Comparison of ENCODE assay signal across 8 cellular contexts in genomic region chr6:129709451-129709908, GRCh38. TPM values are rescaled to one million over a fixed set of nuclear protein-coding genes. Genes with fewer than 3 reads are reported as not detected.
DNase-seq lines count a peak whose midpoint lies in the region; ATAC-seq and TF ChIP-seq lines count a peak whose summit lies in the region.

No MANE protein-coding gene starts in this region.

- H3K4me3 Mint-ChIP-seq in T-cell (peak overlapping the region; percentile 82 to 91 (median 87)), neural crest cell (peak overlapping the region; percentile 94)

- H3K36me3 Mint-ChIP-seq in T-cell (no peaks in the 10 kb centered on the region), neural crest cell (ENCODE audit: low read depth) (no peaks in the 10 kb centered on the region)

- peaks cover 33 to 42% (median 34%) of the 10 kb centered on the region in 3 donors for H3K4me1 Mint-ChIP-seq in T-cell
- H3K4me1 Mint-ChIP-seq in neural crest cell = peaks cover 35% of the 10 kb centered on the region

- ATAC-seq in GM18858 (IDR thresholded peaks at IDR 0.05; ENCODE audit: unreplicated experiment) (peak; percentile 23), HG03095 (IDR thresholded peaks at IDR 0.05; ENCODE audit: unreplicated experiment) (peak; percentile 40), T-cell (replicated peaks in 1 of 4) (peak; percentile 43 to 53 (median 50))

- H3K9me3 Mint-ChIP-seq in T-cell (no peaks in the 10 kb centered on the region), neural crest cell (no peaks in the 10 kb centered on the region)

- CTCF ChIA-PET in T-cell (lab: Charles Lee) = interaction anchor here (0.6 to 2.2 kb wide), 11 partner anchors 10 to 134 kb away, joined by 3 to 10 read pairs (median 4); no protein-coding TSS in a partner anchor

- DNase-seq in A172 (ENCODE audit: low spot score) (peak; percentile 37), T-cell (peak in 1 of 34 experiments; percentile 2), fibroblast of peridontal ligament (ENCODE audit: extremely low read depth) (peak; percentile 84), neural crest cell (ENCODE audit: low read depth, low spot score) (no peak), islet precursor cell (no peak), NCI-H1417 treated with DMSO at 0.1 percent for 48 hours (lab: John Stamatoyannopoulos, UW) (no peak)

- H3K27me3 Mint-ChIP-seq in T-cell = peaks cover 0 to 3% of the 10 kb centered on the region in 2 donors
- H3K27me3 Mint-ChIP-seq in neural crest cell (ENCODE audit: low read depth) = no peaks in the 10 kb centered on the region

- TF ChIP-seq CTCF in neural crest cell (conservative IDR thresholded peaks at IDR 0.05) = no peak

- POLR2A ChIA-PET in T-cell (lab: Charles Lee) = interaction anchor here in 1 of 2 donors (0.6 to 0.7 kb wide), 2 partner anchors 9 to 26 kb away, joined by 3 to 4 read pairs; no protein-coding TSS in a partner anchor

- peak overlapping the region; percentile 86 to 89 for H3K27ac Mint-ChIP-seq in T-cell
- peak overlapping the region; percentile 90 for H3K27ac Mint-ChIP-seq in neural crest cell (ENCODE audit: unreplicated experiment)

RNA-seq across cellular contexts. Expression of gene ARHGAP18, which starts 0.5 kb away (rescaled TPM):
- 112 and 140 TPM in 2 replicates for total RNA-seq in A172 (2014; rRNA removed; shearing (Covaris generic))
- 1 to 10 TPM; 3.6 to 4.3 (median 4.0) TPM for total RNA-seq in T-cell
- total RNA-seq in neural crest cell = 3.4 and 3.6 TPM in 2 replicates

Comparison
In these comparisons a context has a peak if more than half of its experiments do, and no peak if none do; other contexts are left out.
1. DNase-seq: peak in A172 (single experiment) and fibroblast of peridontal ligament (single experiment); none in neural crest cell (single experiment), islet precursor cell (single experiment) and NCI-H1417 treated with DMSO at 0.1 percent for 48 hours (single experiment).
2. RNA of gene ARHGAP18, which starts 0.5 kb away (total RNA-seq): 112 to 140 TPM in A172; 3.6 to 4.3 TPM in T-cell and 3.4 to 3.6 TPM in neural crest cell; every median in the first group is over 10 times any median in the second.
3. Peak in every context shown above with its lines, with median percentiles within 50 percentile points of each other: ATAC-seq.